29 cellular contexts compared by ENCODE assay signal in genomic region chr1:2810281-2810680, GRCh38.
"Had no signal": no experiment of that assay in that cellular context is flagged by ENCODE, and none has a peak within 500 bp of the region (broad histone marks: within the 10 kb centered on the region; RNA-seq: fewer than 3 reads in every experiment).

No MANE protein-coding gene starts in this region.

- H3K9me3 Mint-ChIP-seq: natural killer cell; stimulated activated memory B cell treated with anti-CD40 and anti-IgM and Interleukin-4, amounts not matched to agents 10 μg/mL and 1 μg/mL and 100 μg/mL, for 72 hours; stimulated activated naive CD8-positive, alpha-beta T cell treated with anti-CD3 and anti-CD28 coated beads, Interleukin-15, amount 100 ng/mL, for 72 hours; type B pancreatic cell had no signal

- H3K9me3 ChIP-seq: neutrophil, pancreas, prostate gland, testis, vagina had no signal

- H3K27ac Mint-ChIP-seq: naive thymus-derived CD4-positive, alpha-beta T cell; natural killer cell; nephron; neural progenitor cell; stimulated activated memory B cell treated with anti-CD40 and anti-IgM and Interleukin-4, amounts not matched to agents 10 μg/mL and 1 μg/mL and 100 μg/mL, for 72 hours; stimulated activated naive CD8-positive, alpha-beta T cell treated with anti-CD3 and anti-CD28 coated beads, Interleukin-15, amount 100 ng/mL, for 72 hours; type B pancreatic cell had no signal

- DNase-seq: naive thymus-derived CD4-positive, alpha-beta T cell; natural killer cell; nucleus accumbens; retina; spleen; stimulated activated CD4-positive, alpha-beta T cell treated with anti-CD3 and anti-CD28 coated beads, Interleukin-12 subunit alpha, Interleukin-12 subunit beta, amount 100 ng/mL, for 4 hours; stimulated activated CD4-positive, alpha-beta T cell treated with anti-CD3 and anti-CD28 coated beads, Interleukin-1b, Interleukin-23, amount 100 ng/mL, for 48 hours; stimulated activated CD4-positive, alpha-beta T cell treated with anti-CD3 and anti-CD28 coated beads, Interleukin-4, amount 100 ng/mL, for 1 hour; stimulated activated CD4-positive, alpha-beta T cell treated with anti-CD3 and anti-CD28 coated beads, Interleukin-4, amount 100 ng/mL, for 4 hours; stimulated activated CD8-positive, alpha-beta memory T cell treated with anti-CD3 and anti-CD28 coated beads, Interleukin-4, amount 100 ng/mL, for 48 hours; stimulated activated naive CD4-positive, alpha-beta T cell; stimulated activated naive CD8-positive, alpha-beta T cell treated with anti-CD3 and anti-CD28 coated beads, Interleukin-15, amount 100 ng/mL, for 72 hours; stimulated activated naive CD8-positive, alpha-beta T cell treated with anti-CD3 and anti-CD28 coated beads, Interleukin-15, Interleukin-2, amounts not matched to agents 100 U/mL and 50 U/mL, for 24 hours; substantia nigra; testis; tibial artery; transverse colon had no signal

- H3K4me1 ChIP-seq: neural progenitor cell, pancreas, prostate gland, spleen, suprapubic skin, testis, tibial artery, transverse colon, vagina had no signal

- H3K4me2 ChIP-seq: neural progenitor cell, smooth muscle cell had no signal

- H3K9ac ChIP-seq: neural progenitor cell had no signal

- ATAC-seq: naive thymus-derived CD4-positive, alpha-beta T cell; natural killer cell; pancreas; right cardiac atrium; stimulated activated memory B cell treated with anti-CD40 and anti-IgM and Interleukin-4, amounts not matched to agents 10 μg/mL and 1 μg/mL and 100 μg/mL, for 72 hours; stimulated activated naive CD8-positive, alpha-beta T cell treated with anti-CD3 and anti-CD28 coated beads, Interleukin-15, amount 100 ng/mL, for 72 hours; stimulated activated naive CD8-positive, alpha-beta T cell treated with anti-CD3 and anti-CD28 coated beads, Interleukin-15, Interleukin-2, amounts not matched to agents 100 U/mL and 50 U/mL, for 24 hours had no signal

- H3K36me3 ChIP-seq: neural progenitor cell, neutrophil, pancreas, prostate gland, spleen, suprapubic skin, tibial artery, transverse colon, vagina had no signal

- H3K27me3 Mint-ChIP-seq: type B pancreatic cell had no signal

- H3K4me1 Mint-ChIP-seq: naive thymus-derived CD4-positive, alpha-beta T cell; natural killer cell; nephron; stimulated activated memory B cell treated with anti-CD40 and anti-IgM and Interleukin-4, amounts not matched to agents 10 μg/mL and 1 μg/mL and 100 μg/mL, for 72 hours; stimulated activated naive CD8-positive, alpha-beta T cell treated with anti-CD3 and anti-CD28 coated beads, Interleukin-15, amount 100 ng/mL, for 72 hours had no signal

- H3K36me3 Mint-ChIP-seq: naive thymus-derived CD4-positive, alpha-beta T cell; natural killer cell; stimulated activated memory B cell treated with anti-CD40 and anti-IgM and Interleukin-4, amounts not matched to agents 10 μg/mL and 1 μg/mL and 100 μg/mL, for 72 hours; type B pancreatic cell had no signal

- H2AFZ ChIP-seq: neural progenitor cell had no signal

- H3K4me3 Mint-ChIP-seq: naive thymus-derived CD4-positive, alpha-beta T cell; natural killer cell; nephron; neural progenitor cell; stimulated activated memory B cell treated with anti-CD40 and anti-IgM and Interleukin-4, amounts not matched to agents 10 μg/mL and 1 μg/mL and 100 μg/mL, for 72 hours; stimulated activated naive CD8-positive, alpha-beta T cell treated with anti-CD3 and anti-CD28 coated beads, Interleukin-15, amount 100 ng/mL, for 72 hours; type B pancreatic cell had no signal

- H3K4me3 ChIP-seq: neural progenitor cell, pancreas, prostate gland, skin epidermis, smooth muscle cell, spleen, suprapubic skin, testis, tibial artery, transverse colon, vagina had no signal

- H3K27me3 ChIP-seq: neural progenitor cell, neutrophil, pancreas, testis, vagina had no signal

- H3K27ac ChIP-seq: neural progenitor cell, neutrophil, pancreas, prostate gland, skin epidermis, spleen, suprapubic skin, testis, tibial artery, transverse colon, vagina had no signal
